In the genomic region with DNA sequence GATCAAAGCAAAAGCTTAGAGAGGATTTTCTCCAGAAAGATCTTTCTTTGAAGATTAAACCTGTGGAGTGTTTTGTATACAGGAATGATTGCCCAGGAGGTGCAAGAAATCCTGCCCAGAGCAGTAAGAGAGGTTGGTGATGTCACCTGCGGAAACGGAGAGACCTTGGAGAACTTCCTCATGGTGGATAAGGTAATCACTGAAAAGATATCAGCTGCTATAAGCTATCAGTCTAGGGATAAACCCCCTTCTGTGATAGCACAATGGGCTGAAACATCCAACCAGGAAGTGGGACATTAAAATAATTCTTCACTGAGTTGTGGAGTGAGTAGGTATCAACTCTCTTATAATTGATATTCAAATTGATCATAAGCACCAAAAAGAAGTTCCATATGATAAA, we compare ENCODE assay signal across 26 cellular contexts.
DNase-seq lines count a peak whose midpoint lies in the region; ATAC-seq and TF ChIP-seq lines count a peak whose summit lies in the region.
"Had no signal": no experiment of that assay in that cellular context is flagged by ENCODE, and none has a peak within 500 bp of the region (broad histone marks: within the 10 kb centered on the region; RNA-seq: fewer than 3 reads in every experiment).

No MANE protein-coding gene starts in this region.

- H3K36me3 ChIP-seq in neural progenitor cell (no peaks in the 10 kb centered on the region), gastroesophageal sphincter (no peaks in the 10 kb centered on the region), body of pancreas (replicated peaks in 1 of 2; ENCODE audit: insufficient read depth in 1 of 2, low read depth in 2 of 2) (no peaks in the 10 kb centered on the region)
- H3K36me3 ChIP-seq: HAP-1 had no signal

- no peak overlapping the region for H3K4me3 Mint-ChIP-seq in neural progenitor cell
- H3K4me3 Mint-ChIP-seq: GM23338, HFFc6, IgD-negative memory B cell had no signal

- H3F3A ChIP-seq in neural progenitor cell (ENCODE audit: low read depth), result peaks cover 18% of the 10 kb centered on the region

- H3K27ac ChIP-seq in neural progenitor cell, result peak overlapping the region; percentile 61
- H3K27ac ChIP-seq in gastroesophageal sphincter, result no peak overlapping the region
- no peak overlapping the region for H3K27ac ChIP-seq in body of pancreas
- H3K27ac ChIP-seq: HL-60, KMS-11, Peyer's patch, SK-N-MC had no signal

- peaks cover 19% of the 10 kb centered on the region for H3K4me1 Mint-ChIP-seq in neural progenitor cell

- peaks cover 2% of the 10 kb centered on the region for H3K27me3 Mint-ChIP-seq in neural progenitor cell (ENCODE audit: insufficient read depth, low read depth)

- H3K9me3 ChIP-seq in neural progenitor cell (ENCODE audit: low read depth), result no peaks in the 10 kb centered on the region
- no peaks in the 10 kb centered on the region for H3K9me3 ChIP-seq in gastroesophageal sphincter
- H3K9me3 ChIP-seq in body of pancreas, result no peaks in the 10 kb centered on the region
- H3K9me3 ChIP-seq: HAP-1, Peyer's patch had no signal

- no peaks in the 10 kb centered on the region for H3K27me3 ChIP-seq in neural progenitor cell
- no peaks in the 10 kb centered on the region for H3K27me3 ChIP-seq in gastroesophageal sphincter
- no peaks in the 10 kb centered on the region for H3K27me3 ChIP-seq in body of pancreas
- H3K27me3 ChIP-seq: Peyer's patch had no signal

- H3K9me3 Mint-ChIP-seq in neural progenitor cell, result peaks cover 14% of the 10 kb centered on the region
- H3K9me3 Mint-ChIP-seq: GM23338, HFFc6 had no signal

- TF ChIP-seq POLR2A in gastroesophageal sphincter (IDR thresholded peaks at IDR 0.05) (no peak), body of pancreas (IDR thresholded peaks at IDR 0.05) (no peak)

- peak overlapping the region; percentile 48 for H3K27ac Mint-ChIP-seq in neural progenitor cell
- H3K27ac Mint-ChIP-seq: GM23338, HFFc6 had no signal

- intact Hi-C loops in left colon (cut with DNase I, micrococcal nuclease) (no loop called here), body of pancreas (cut with DNase I) (no loop called here)

- no peak overlapping the region for H3K9ac ChIP-seq in neural progenitor cell
- H3K9ac ChIP-seq: KMS-11 had no signal

- peaks cover 2% of the 10 kb centered on the region for H3K36me3 Mint-ChIP-seq in neural progenitor cell
- H3K36me3 Mint-ChIP-seq: IgD-negative memory B cell had no signal

- ATAC-seq in left colon (peak; percentile 93), gastroesophageal sphincter (no peak), HG03108 (IDR thresholded peaks at IDR 0.05; ENCODE audit: unreplicated experiment) (no peak), body of pancreas (no peak)
- ATAC-seq: GM23338 had no signal

- no peaks in the 10 kb centered on the region for H3K79me2 ChIP-seq in neural progenitor cell (ENCODE audit: low read depth)

- no peak overlapping the region for H2AFZ ChIP-seq in neural progenitor cell (replicated peaks)
- H2AFZ ChIP-seq: GM23338 had no signal

- DNase-seq in NCI-H146 (lab: John Stamatoyannopoulos, UW) (peak; percentile 12), NCI-H146 treated with DMSO at 0.1 percent for 48 hours (lab: John Stamatoyannopoulos, UW; ENCODE audit: unreplicated experiment) (no peak), NCI-H69 (lab: John Stamatoyannopoulos, UW) (peak; percentile 8), left colon (no peak), neural progenitor cell (ENCODE audit: low spot score) (no peak), body of pancreas (no peak)
- DNase-seq: 8988T, DND-41, HFFc6, NCI-H1048, NCI-H1436, NCI-H1930, NCI-H2107, NCI-H446, NCI-H524 treated with DMSO at 0.1 percent for 48 hours, OCI-M1, Peyer's patch, SIG-M5 had no signal

- 27 to 50% methylated on average over 2 of the region's 2 CpGs for WGBS in gastroesophageal sphincter (ENCODE audit: low coverage in 1 of 2), 2 donors
- 22 to 26% methylated on average over 2 of the region's 2 CpGs for WGBS in body of pancreas, 2 donors

- H4K20me1 ChIP-seq in neural progenitor cell (ENCODE audit: low read depth), result no peaks in the 10 kb centered on the region

- H3K4me3 ChIP-seq in neural progenitor cell (no peak overlapping the region), gastroesophageal sphincter (no peak overlapping the region), body of pancreas (no peak overlapping the region)
- H3K4me3 ChIP-seq: GM23338, HAP-1, Peyer's patch, SK-N-MC had no signal

- peak overlapping the region; percentile 17 for H3K4me2 ChIP-seq in neural progenitor cell
- H3K4me2 ChIP-seq: GM23338, KMS-11 had no signal

- TF ChIP-seq CTCF in neural progenitor cell (IDR thresholded peaks at IDR 0.05) (no peak), gastroesophageal sphincter (IDR thresholded peaks at IDR 0.05) (no peak), body of pancreas (IDR thresholded peaks at IDR 0.05) (no peak)

- no peak for TF ChIP-seq EP300 in gastroesophageal sphincter (IDR thresholded peaks at IDR 0.05)

- H3K4me1 ChIP-seq in neural progenitor cell, result peaks cover 14% of the 10 kb centered on the region
- H3K4me1 ChIP-seq in gastroesophageal sphincter, result no peaks in the 10 kb centered on the region
- no peaks in the 10 kb centered on the region for H3K4me1 ChIP-seq in body of pancreas
- H3K4me1 ChIP-seq: HAP-1, Peyer's patch had no signal

Comparison
In these comparisons a context has a peak if more than half of its experiments do, and no peak if none do; other contexts are left out.
1. DNase-seq: peak in NCI-H146 (single experiment) and NCI-H69 (single experiment); none in NCI-H146 treated with DMSO at 0.1 percent for 48 hours (single experiment), left colon (0 of 2), neural progenitor cell (single experiment) and body of pancreas (0 of 4).